Comparison of ENCODE assay signal across 7 cellular contexts in the genomic region with DNA sequence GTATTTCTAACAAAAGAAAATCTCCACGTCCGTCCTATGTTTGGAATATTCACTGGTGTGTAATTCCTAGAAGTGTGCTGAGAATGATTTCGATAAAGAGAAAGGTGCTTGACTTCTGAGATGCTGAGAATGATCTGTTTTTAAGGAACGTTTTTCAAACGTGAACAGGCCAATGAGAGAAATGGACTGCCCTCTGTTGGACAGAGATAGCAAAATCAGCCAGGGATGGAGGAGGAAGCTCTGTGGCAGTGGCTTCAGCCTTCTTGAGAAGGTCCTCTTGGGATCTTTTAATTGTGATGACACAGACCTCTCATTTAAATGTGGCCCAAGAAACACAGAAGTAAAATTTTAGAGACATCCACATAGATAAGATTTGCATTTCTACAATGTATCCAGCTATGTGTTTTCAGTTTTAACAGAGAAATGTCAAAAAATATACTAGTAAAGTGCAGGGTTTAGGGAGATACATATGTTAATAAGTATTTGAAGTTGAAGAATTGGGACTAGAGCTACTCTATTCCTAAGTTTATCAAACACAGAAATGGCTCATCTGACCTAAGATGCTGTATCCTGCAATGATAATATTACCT.
A peak's percentile ranks its signal among the peaks of the same experiment; 100 is the strongest.
DNase-seq lines count a peak whose midpoint lies in the region; ATAC-seq and TF ChIP-seq lines count a peak whose summit lies in the region.

No MANE protein-coding gene starts in this region.

- H3F3A ChIP-seq in neural cell (ENCODE audit: insufficient read depth, low read length, poor library complexity, severe bottlenecking): no peaks in the 10 kb centered on the region

- no peak overlapping the region for H3K4me2 ChIP-seq in neural cell (ENCODE audit: low read length)

- H3K27me3 ChIP-seq in Panc1 (ENCODE audit: control insufficient read depth, insufficient read depth, low read length) (peaks cover 18% of the 10 kb centered on the region), neural cell (ENCODE audit: insufficient read depth, low read depth, low read length) (no peaks in the 10 kb centered on the region)

- H3K36me3 ChIP-seq in Panc1 (ENCODE audit: control insufficient read depth, insufficient read depth, low read length) (no peaks in the 10 kb centered on the region), neural cell (ENCODE audit: insufficient read depth, low read length) (no peaks in the 10 kb centered on the region)

- CTCF ChIA-PET in Panc1 (lab: Charles Lee): interaction anchor here (0.6 to 1.0 kb wide), 2 partner anchors 18 to 29 kb away, joined by 3 to 12 read pairs; no protein-coding TSS in a partner anchor

- H3K9me3 ChIP-seq in Panc1 (ENCODE audit: control insufficient read depth, insufficient read depth, low read depth, low read length): no peaks in the 10 kb centered on the region
- no peaks in the 10 kb centered on the region for H3K9me3 ChIP-seq in neural cell (ENCODE audit: low read length)

- POLR2A ChIA-PET in Panc1 (lab: Charles Lee): no interaction called here

- TF ChIP-seq CTCF in Panc1 (IDR thresholded peaks at IDR 0.05) (peak; percentile 82), epithelial cell of proximal tubule (conservative IDR thresholded peaks at IDR 0.05; ENCODE audit: low read depth, low read length) (peak; percentile 86), neural cell (IDR thresholded peaks at IDR 0.05; ENCODE audit: poor library complexity, severe bottlenecking) (peak; percentile 79)

- H2AFZ ChIP-seq in neural cell (ENCODE audit: low read depth, low read length): no peak overlapping the region

- no peak for TF ChIP-seq EP300 in neural cell (conservative IDR thresholded peaks at IDR 0.05; ENCODE audit: poor library complexity, severe bottlenecking)

- intact Hi-C loops in Panc1 (cut with micrococcal nuclease; ENCODE audit: unreplicated experiment): no loop called here

- H3K9me2 ChIP-seq in neural cell (ENCODE audit: insufficient read depth, low read length): no peaks in the 10 kb centered on the region

- DNase-seq in Daoy (ENCODE audit: low read depth) (peak; percentile 59), GM19240 (ENCODE audit: insufficient read length, low spot score) (peak; percentile 29), HS-5 (ENCODE audit: low read depth) (peak; percentile 41), Panc1 (ENCODE audit: low read depth, low spot score) (peak; percentile 33), epithelial cell of proximal tubule (ENCODE audit: low read depth) (peak; percentile 16), NCI-H345 (lab: John Stamatoyannopoulos, UW) (no peak)

- ATAC-seq in Panc1: peak; percentile 69; the same call in 1 of the 2 replicates

- H3K4me3 ChIP-seq in Panc1 (ENCODE audit: low read depth in 2 of 2, low read length in 2 of 2): no peak overlapping the region
- H3K4me3 ChIP-seq in epithelial cell of proximal tubule (ENCODE audit: low read depth, low read length): no peak overlapping the region
- no peak overlapping the region for H3K4me3 ChIP-seq in neural cell (ENCODE audit: low read length)

- H3K27ac ChIP-seq in Panc1 (ENCODE audit: low read length) (no peak overlapping the region), neural cell (ENCODE audit: low read length) (no peak overlapping the region)

- no TSS peak for BruUV-seq in Panc1 (replicated peaks; lab: Mats Ljungman, UMichigan)

- H3K4me1 ChIP-seq in Panc1 (ENCODE audit: control insufficient read depth, insufficient read depth, low read length): no peaks in the 10 kb centered on the region

- H3K9ac ChIP-seq in neural cell (ENCODE audit: low read length): no peak overlapping the region

- H4K20me1 ChIP-seq in neural cell (ENCODE audit: insufficient read depth): no peaks in the 10 kb centered on the region

- in situ Hi-C loops in Panc1 (cut with HindIII; ENCODE audit: low pct_unique_long_range_greater_than_20kb, low sequenced_read_pairs): no loop called here

- H3K79me2 ChIP-seq in neural cell (replicated peaks; ENCODE audit: insufficient read depth, low read length): no peaks in the 10 kb centered on the region

- TF ChIP-seq RAD21 in neural cell (conservative IDR thresholded peaks at IDR 0.05): peak; percentile 81

TF ChIP-seq in neural cell, 6 proteins besides CTCF, POLR2A, EP300 and RAD21:
- TF ChIP-seq SMC3 (conservative IDR thresholded peaks at IDR 0.05; ENCODE audit: poor library complexity) (peak; percentile 82), POLR2AphosphoS5 (IDR thresholded peaks at IDR 0.05) (no peak)
TF ChIP-seq in neural cell: peak in this region for 1.
